Comparison of ENCODE assay signal across 8 cellular contexts in the genomic region with DNA sequence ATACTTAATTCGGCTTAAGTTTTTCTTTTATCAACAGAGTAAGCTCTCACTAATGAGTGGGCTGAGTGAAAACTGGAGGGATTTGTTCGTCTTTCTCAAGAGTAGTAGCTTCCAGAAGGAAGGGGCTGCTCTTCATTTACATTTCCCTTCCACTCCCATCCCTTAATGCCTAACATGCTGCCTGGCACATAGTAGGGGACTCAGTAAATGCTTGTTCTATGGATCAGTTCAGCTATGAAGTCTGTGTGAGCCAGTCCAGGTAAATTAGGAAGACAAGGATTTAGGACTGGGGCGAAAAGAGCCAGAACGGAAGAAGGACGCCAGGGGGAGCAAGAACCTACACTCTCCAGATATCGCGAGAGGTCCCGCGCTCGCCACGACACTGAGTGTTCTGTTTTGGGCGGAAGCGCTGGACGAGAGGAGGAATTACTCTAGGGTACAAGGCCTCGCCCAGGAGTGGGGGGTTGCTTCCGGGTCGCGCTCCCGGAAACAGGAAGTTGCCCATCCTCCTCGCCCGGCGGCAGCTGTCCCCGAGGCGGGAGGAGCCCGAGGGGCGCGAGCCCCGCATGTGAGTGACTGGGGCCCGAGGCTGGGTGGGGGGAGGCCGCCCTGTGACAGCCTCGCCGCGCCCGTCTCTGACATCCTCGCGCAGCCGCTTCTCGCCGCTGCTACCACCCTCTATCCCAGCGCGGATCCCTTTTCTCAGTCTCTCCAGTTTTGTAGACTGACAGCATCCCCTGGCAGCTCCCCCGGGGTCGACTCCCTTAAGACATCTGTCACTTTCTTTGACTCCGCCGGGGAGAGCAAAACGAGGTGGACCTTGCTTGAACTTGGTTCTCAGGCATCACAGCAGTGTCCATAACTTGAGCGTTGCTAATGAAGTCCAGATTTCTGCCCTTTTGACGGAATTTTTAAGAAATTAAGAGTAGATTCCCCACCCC.
DNase-seq lines count a peak whose midpoint lies in the region; ATAC-seq lines count a peak whose summit lies in the region.

A gene with protein sequence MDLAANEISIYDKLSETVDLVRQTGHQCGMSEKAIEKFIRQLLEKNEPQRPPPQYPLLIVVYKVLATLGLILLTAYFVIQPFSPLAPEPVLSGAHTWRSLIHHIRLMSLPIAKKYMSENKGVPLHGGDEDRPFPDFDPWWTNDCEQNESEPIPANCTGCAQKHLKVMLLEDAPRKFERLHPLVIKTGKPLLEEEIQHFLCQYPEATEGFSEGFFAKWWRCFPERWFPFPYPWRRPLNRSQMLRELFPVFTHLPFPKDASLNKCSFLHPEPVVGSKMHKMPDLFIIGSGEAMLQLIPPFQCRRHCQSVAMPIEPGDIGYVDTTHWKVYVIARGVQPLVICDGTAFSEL (plus strand): TSS at position 492 of the 941 bp plus-strand sequence. CDS start 13,493 bp downstream, outside the sequence.

- ATAC-seq in GM19035 (IDR thresholded peaks at IDR 0.05; ENCODE audit: unreplicated experiment) = peak; percentile 99
- peak; percentile 98 for ATAC-seq in HG03354 (IDR thresholded peaks at IDR 0.05; ENCODE audit: poor library complexity, severe bottlenecking, unreplicated experiment)
- peak; percentile 99 for ATAC-seq in central memory CD8-positive, alpha-beta T cell (replicated peaks; ENCODE audit: extremely low read depth, poor library complexity, severe bottlenecking)

- peaks cover 4% of the 10 kb centered on the region for H3K36me3 Mint-ChIP-seq in central memory CD8-positive, alpha-beta T cell (ENCODE audit: insufficient read depth)

- H3K27ac Mint-ChIP-seq in central memory CD8-positive, alpha-beta T cell (ENCODE audit: low read depth) = peak within 1 kb of the TSS; percentile 91

- no peaks in the 10 kb centered on the region for H3K27me3 Mint-ChIP-seq in central memory CD8-positive, alpha-beta T cell

- DNase-seq in Ammon's horn (ENCODE audit: low spot score) (peak; percentile 99), NCI-H446 (lab: John Stamatoyannopoulos, UW) (peak; percentile 96 to 99), iris pigment epithelial cell (ENCODE audit: low read depth) (peak; percentile 95)
- peak; percentile 98 for DNase-seq in activated CD4-positive, CD25-positive, alpha-beta regulatory T cell treated with anti-CD3 and anti-CD28 coated beads, Interleukin-2, amount 50 U/mL, for 16 hours (ENCODE audit: low read depth, low spot score)
- DNase-seq in central memory CD8-positive, alpha-beta T cell (ENCODE audit: low spot score in 2 of 2) = peak; percentile 90 to 94
- DNase-seq in stimulated activated CD4-positive, alpha-beta T cell treated with anti-CD3 and anti-CD28 coated beads, Interleukin-12 subunit alpha, Interleukin-12 subunit beta, amount 100 ng/mL, for 4 hours = peak; percentile 95

- H3K9me3 Mint-ChIP-seq in central memory CD8-positive, alpha-beta T cell = no peaks in the 10 kb centered on the region

- peak within 1 kb of the TSS; percentile 81 for H3K4me3 Mint-ChIP-seq in central memory CD8-positive, alpha-beta T cell

- peaks cover 37% of the 10 kb centered on the region for H3K4me1 Mint-ChIP-seq in central memory CD8-positive, alpha-beta T cell

Comparison
In these comparisons a context has a peak if more than half of its experiments do, and no peak if none do; other contexts are left out.
1. Peak in every context shown above with its lines: DNase-seq and ATAC-seq.